In the genomic region with DNA sequence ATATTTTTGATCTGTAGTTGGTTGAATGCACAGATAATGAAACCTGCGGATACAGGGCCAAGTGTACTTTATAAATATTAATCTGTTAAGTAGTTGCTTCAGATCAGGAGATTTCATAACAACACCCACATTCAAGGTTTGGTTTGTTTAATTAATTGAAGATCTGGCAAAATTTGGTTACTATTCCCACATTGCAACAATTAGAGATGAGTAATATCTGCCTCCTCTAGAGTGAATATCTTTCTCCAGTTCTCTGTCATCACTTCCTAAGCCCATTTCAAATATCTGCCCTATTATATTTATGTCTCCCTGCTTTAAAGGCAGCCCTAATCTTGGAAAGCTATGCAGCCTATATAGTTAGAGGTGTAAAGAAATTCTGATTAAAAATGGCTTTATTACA, we compare ENCODE assay signal across 15 cellular contexts.
DNase-seq lines count a peak whose midpoint lies in the region; ATAC-seq and TF ChIP-seq lines count a peak whose summit lies in the region.
"Had no signal": no experiment of that assay in that cellular context is flagged by ENCODE, and none has a peak within 500 bp of the region (broad histone marks: within the 10 kb centered on the region; RNA-seq: fewer than 3 reads in every experiment).

No MANE protein-coding gene starts in this region.

- WGBS in IMR-90 (ENCODE audit: extremely low coverage in 2 of 2, insufficient read length in 1 of 2), 2 experiments, result no CpG with 5 or more reads among the region's 1 CpG

- no peak for TF ChIP-seq POLR2A in IMR-90 (IDR thresholded peaks at IDR 0.05; ENCODE audit: low read depth, low read length)

- DNase-seq in AG20443 (ENCODE audit: low spot score) (peak; percentile 14), IMR-90 (peak; percentile 4), amniotic epithelial cell (ENCODE audit: low read depth) (peak; percentile 18), fibroblast of the aortic adventitia (ENCODE audit: low read depth) (peak; percentile 4), MCF 10A (ENCODE audit: unreplicated experiment) (no peak), islet precursor cell (no peak), cardiac septum (ENCODE audit: low spot score) (no peak)
- DNase-seq: ACHN; BE2C; CD4-positive, alpha-beta memory T cell; DMS79 had no signal

- H4K20me1 ChIP-seq in IMR-90 (ENCODE audit: insufficient read depth, low read length), result no peaks in the 10 kb centered on the region

- no peak overlapping the region for H3K27ac ChIP-seq in IMR-90 (ENCODE audit: insufficient read depth, low read length)
- H3K27ac ChIP-seq: C4-2B, HL-60 had no signal

- no peak overlapping the region for H2BK20ac ChIP-seq in IMR-90 (ENCODE audit: low read depth, low read length)

- H3K4ac ChIP-seq in IMR-90 (ENCODE audit: low read depth, low read length), result no peak overlapping the region

- H2BK120ac ChIP-seq in IMR-90 (ENCODE audit: low read depth, low read length), result no peak overlapping the region

- no peaks in the 10 kb centered on the region for H3K4me1 Mint-ChIP-seq in MCF 10A (ENCODE audit: insufficient read depth, unreplicated experiment)

- H2BK15ac ChIP-seq in IMR-90 (ENCODE audit: low read depth, low read length), result no peak overlapping the region

- no peak overlapping the region for H2AK5ac ChIP-seq in IMR-90 (ENCODE audit: low read depth, low read length)

- H3K56ac ChIP-seq in IMR-90 (ENCODE audit: extremely low read depth, insufficient read depth, low read length), result no peak overlapping the region

- peak; percentile 40; the same call in 1 of the 2 replicates for ATAC-seq in IMR-90 (ENCODE audit: low read depth)
- ATAC-seq in HG03045 (IDR thresholded peaks at IDR 0.05; ENCODE audit: unreplicated experiment), result no peak

- H3K4me3 ChIP-seq in IMR-90 (ENCODE audit: insufficient read depth, low read depth, low read length) (no peak overlapping the region), fibroblast of the aortic adventitia (ENCODE audit: low read depth, low read length) (no peak overlapping the region)
- H3K4me3 ChIP-seq: HAP-1 had no signal

- H2BK5ac ChIP-seq in IMR-90 (ENCODE audit: low read depth, low read length, poor library complexity, severe bottlenecking), result no peak overlapping the region

- no peak overlapping the region for H3K4me2 ChIP-seq in IMR-90 (ENCODE audit: low read depth, low read length)

- in situ Hi-C loops in IMR-90 (cut with MboI; ENCODE audit: low sequenced_read_pairs), result no loop called here

- H3K27me3 ChIP-seq in IMR-90 (ENCODE audit: control insufficient read depth, insufficient read depth, low read length), result no peaks in the 10 kb centered on the region
- H3K27me3 ChIP-seq: BE2C had no signal

- H2AK9ac ChIP-seq in IMR-90 (replicated peaks; ENCODE audit: low read depth, low read length, poor library complexity), result no peak overlapping the region

- dilution Hi-C loops in IMR-90 (cut with HindIII; ENCODE audit: low sequenced_read_pairs, unreplicated experiment), result no loop called here

- H3K9ac ChIP-seq in IMR-90 (ENCODE audit: low read depth, low read length), result no peak overlapping the region

- H3K27ac Mint-ChIP-seq in MCF 10A (ENCODE audit: low read depth, unreplicated experiment), result no peak overlapping the region

- no peak overlapping the region for H3K4me3 Mint-ChIP-seq in MCF 10A (ENCODE audit: unreplicated experiment)
- H3K4me3 Mint-ChIP-seq: CD4-positive, alpha-beta memory T cell had no signal

- TF ChIP-seq CTCF in IMR-90 (conservative IDR thresholded peaks at IDR 0.05; ENCODE audit: low read depth, low read length), result no peak
- no peak for TF ChIP-seq CTCF in fibroblast of the aortic adventitia (IDR thresholded peaks at IDR 0.05; ENCODE audit: insufficient read depth, low read length)
- TF ChIP-seq CTCF in MCF 10A (IDR thresholded peaks at IDR 0.05; ENCODE audit: unreplicated experiment), result no peak

- intact Hi-C loops in IMR-90 (cut with micrococcal nuclease), result no loop called here
- intact Hi-C loops in MCF 10A (cut with micrococcal nuclease), result no loop called here
- intact Hi-C loops in cardiac septum (cut with DNase I), result no loop called here

- BruUV-seq in IMR-90 (replicated peaks; lab: Mats Ljungman, UMichigan) (no TSS peak), MCF 10A (replicated peaks; lab: Mats Ljungman, UMichigan) (no TSS peak)

- H4K8ac ChIP-seq in IMR-90 (ENCODE audit: low read depth in 2 of 2, low read length in 2 of 2), result no peak overlapping the region

- no peaks in the 10 kb centered on the region for H3K27me3 Mint-ChIP-seq in MCF 10A (ENCODE audit: insufficient read depth, unreplicated experiment)
- H3K27me3 Mint-ChIP-seq: CD4-positive, alpha-beta memory T cell had no signal

- H3K9me1 ChIP-seq in IMR-90 (ENCODE audit: insufficient read depth, low read length), result no peaks in the 10 kb centered on the region

- H3K36me3 ChIP-seq in IMR-90 (ENCODE audit: control insufficient read depth, insufficient read depth, low read length), result peaks cover 12% of the 10 kb centered on the region

- no peak overlapping the region for H4K5ac ChIP-seq in IMR-90 (ENCODE audit: low read depth, low read length)

- H3K23ac ChIP-seq in IMR-90 (ENCODE audit: low read depth, low read length), result no peak overlapping the region

- no peak overlapping the region for H3K18ac ChIP-seq in IMR-90 (ENCODE audit: low read depth, low read length)

- H3K14ac ChIP-seq in IMR-90 (replicated peaks; ENCODE audit: low read depth, low read length), result no peak overlapping the region

- H3K9me3 ChIP-seq in IMR-90 (ENCODE audit: control insufficient read depth, insufficient read depth, low read length), result no peaks in the 10 kb centered on the region
- H3K9me3 ChIP-seq: BE2C, HAP-1 had no signal

- CTCF ChIA-PET in IMR-90 (lab: Yijun Ruan, JAX), result no interaction called here
- CTCF ChIA-PET in MCF 10A (lab: Yijun Ruan, JAX), result interaction anchor here (1.2 to 5.9 kb wide), 2 partner anchors 21 to 275 kb away, joined by 5 to 36 read pairs; no protein-coding TSS in a partner anchor

- peaks cover 48% of the 10 kb centered on the region for H3K36me3 Mint-ChIP-seq in MCF 10A (ENCODE audit: insufficient read depth, unreplicated experiment)

- H2AFZ ChIP-seq in IMR-90 (replicated peaks; ENCODE audit: low read length, poor library complexity), result no peak overlapping the region

- TF ChIP-seq RAD21 in IMR-90 (IDR thresholded peaks at IDR 0.05; ENCODE audit: low read length), result no peak

- no peaks in the 10 kb centered on the region for H3K79me1 ChIP-seq in IMR-90 (ENCODE audit: low read depth in 1 of 2, low read length in 2 of 2)

- H4K91ac ChIP-seq in IMR-90 (ENCODE audit: insufficient read depth, low read depth, low read length), result no peak overlapping the region

- no peaks in the 10 kb centered on the region for H3K4me1 ChIP-seq in IMR-90 (ENCODE audit: control insufficient read depth, insufficient read depth, low read length)
- H3K4me1 ChIP-seq: BE2C, HAP-1 had no signal

- POLR2A ChIA-PET in IMR-90 (lab: Charles Lee; ENCODE audit: unreplicated experiment), result no interaction called here
- POLR2A ChIA-PET in MCF 10A (lab: Yijun Ruan, JAX), result interaction anchor here (0.7 kb wide), 1 partner anchor 280 kb away, joined by 4 read pairs; no protein-coding TSS in a partner anchor

- no peaks in the 10 kb centered on the region for H3K9me3 Mint-ChIP-seq in MCF 10A (ENCODE audit: unreplicated experiment)
- H3K9me3 Mint-ChIP-seq: CD4-positive, alpha-beta memory T cell had no signal

TF ChIP-seq in IMR-90, 13 proteins besides CTCF, POLR2A, EP300 and RAD21:
- TF ChIP-seq CEBPB (IDR thresholded peaks at IDR 0.05; ENCODE audit: low read depth, low read length), result no peak
- TF ChIP-seq MXI1 (IDR thresholded peaks at IDR 0.05; ENCODE audit: borderline replicate concordance, low read depth, low read length), result no peak
- no peak for TF ChIP-seq RCOR1 (IDR thresholded peaks at IDR 0.05; ENCODE audit: insufficient replicate concordance, low read length)
- no peak for TF ChIP-seq NFE2L2 (IDR thresholded peaks at IDR 0.05; ENCODE audit: low read depth, low read length)
- TF ChIP-seq BHLHE40 (IDR thresholded peaks at IDR 0.05; ENCODE audit: low read depth, low read length), result no peak
- TF ChIP-seq MAZ (IDR thresholded peaks at IDR 0.05; ENCODE audit: borderline replicate concordance, low read depth, low read length), result no peak
- TF ChIP-seq CHD1 (IDR thresholded peaks at IDR 0.05; ENCODE audit: low read depth, low read length), result no peak
- no peak for TF ChIP-seq MAFK (IDR thresholded peaks at IDR 0.05; ENCODE audit: low read depth, low read length)
- TF ChIP-seq FOS (IDR thresholded peaks at IDR 0.05; ENCODE audit: low read depth, low read length), result no peak
- TF ChIP-seq SMC3 (IDR thresholded peaks at IDR 0.05; ENCODE audit: low read depth, low read length), result no peak
- TF ChIP-seq, protein P1, sequence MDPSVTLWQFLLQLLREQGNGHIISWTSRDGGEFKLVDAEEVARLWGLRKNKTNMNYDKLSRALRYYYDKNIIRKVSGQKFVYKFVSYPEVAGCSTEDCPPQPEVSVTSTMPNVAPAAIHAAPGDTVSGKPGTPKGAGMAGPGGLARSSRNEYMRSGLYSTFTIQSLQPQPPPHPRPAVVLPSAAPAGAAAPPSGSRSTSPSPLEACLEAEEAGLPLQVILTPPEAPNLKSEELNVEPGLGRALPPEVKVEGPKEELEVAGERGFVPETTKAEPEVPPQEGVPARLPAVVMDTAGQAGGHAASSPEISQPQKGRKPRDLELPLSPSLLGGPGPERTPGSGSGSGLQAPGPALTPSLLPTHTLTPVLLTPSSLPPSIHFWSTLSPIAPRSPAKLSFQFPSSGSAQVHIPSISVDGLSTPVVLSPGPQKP (IDR thresholded peaks at IDR 0.05; ENCODE audit: borderline replicate concordance, low read depth, low read length), result no peak
- TF ChIP-seq, protein P2, sequence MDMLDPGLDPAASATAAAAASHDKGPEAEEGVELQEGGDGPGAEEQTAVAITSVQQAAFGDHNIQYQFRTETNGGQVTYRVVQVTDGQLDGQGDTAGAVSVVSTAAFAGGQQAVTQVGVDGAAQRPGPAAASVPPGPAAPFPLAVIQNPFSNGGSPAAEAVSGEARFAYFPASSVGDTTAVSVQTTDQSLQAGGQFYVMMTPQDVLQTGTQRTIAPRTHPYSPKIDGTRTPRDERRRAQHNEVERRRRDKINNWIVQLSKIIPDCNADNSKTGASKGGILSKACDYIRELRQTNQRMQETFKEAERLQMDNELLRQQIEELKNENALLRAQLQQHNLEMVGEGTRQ (IDR thresholded peaks at IDR 0.05; ENCODE audit: low read depth, low read length), result no peak
- TF ChIP-seq RFX5 (IDR thresholded peaks at IDR 0.05; ENCODE audit: low read depth, low read length), result no peak

Comparison
In these comparisons a context has a peak if more than half of its experiments do, and no peak if none do; other contexts are left out.
1. DNase-seq: peak in AG20443 (single experiment), IMR-90 (single experiment), amniotic epithelial cell (single experiment) and fibroblast of the aortic adventitia (single experiment); none in MCF 10A (single experiment), islet precursor cell (single experiment) and cardiac septum (single experiment).